Comparison of ENCODE assay signal across 25 cellular contexts in the genomic region with DNA sequence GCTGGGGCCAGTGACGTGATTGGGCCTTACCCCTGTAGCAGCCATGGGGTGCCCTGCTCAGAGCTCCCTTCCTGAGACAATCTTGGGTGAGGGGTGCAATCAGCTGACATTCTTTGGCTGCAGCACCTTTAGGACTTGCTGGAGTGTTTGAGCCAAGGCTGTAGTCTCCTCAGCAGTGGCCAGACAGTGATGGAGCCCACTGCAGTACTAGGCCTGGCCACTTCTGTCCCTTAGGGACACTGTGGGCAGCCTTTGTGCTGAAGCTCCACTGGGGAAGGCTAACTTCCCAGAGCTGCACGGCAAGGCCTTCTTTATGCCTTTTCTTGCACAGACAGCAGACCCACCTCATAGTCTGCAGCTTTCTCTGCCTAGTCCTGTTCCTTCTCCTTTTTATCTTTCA.
"Had no signal": no experiment of that assay in that cellular context is flagged by ENCODE, and none has a peak within 500 bp of the region (broad histone marks: within the 10 kb centered on the region; RNA-seq: fewer than 3 reads in every experiment).

No MANE protein-coding gene starts in this region.

- ATAC-seq: gastrocnemius medialis; naive thymus-derived CD8-positive, alpha-beta T cell had no signal

- H3K27ac Mint-ChIP-seq: activated naive CD8-positive, alpha-beta T cell; activated T-cell treated with anti-CD3 and anti-CD28 coated beads, Interleukin-2, amount 50 U/mL, for 24 hours; activated T-helper 2 cell treated with anti-CD3 and anti-CD28 coated beads, Interferon-gamma antibody, Interleukin-2, Interleukin-4, amounts not matched to agents 10 μg/mL and 5 μg/mL and 100 μg/mL, durations not matched to agents 14 hours and 24 hours and 36 hours; mesothelial cell of epicardium; naive thymus-derived CD8-positive, alpha-beta T cell; T-helper 2 cell treated with Interferon-gamma antibody and Interleukin-4, amounts not matched to agents 5 μg/mL and 100 μg/mL, for 36 hours had no signal

- H3K36me3 ChIP-seq: adrenal gland, ascending aorta, brain microvascular endothelial cell, gastrocnemius medialis, left ventricle myocardium inferior, ovary, prostate gland, spleen, tibial artery, uterus had no signal

- H3K4me1 ChIP-seq: adrenal gland, ascending aorta, gastrocnemius medialis, left ventricle myocardium inferior, prostate gland, spleen, tibial artery, uterus had no signal

- H3K27me3 ChIP-seq: adrenal gland, ascending aorta, brain microvascular endothelial cell, gastrocnemius medialis, ovary, spleen, tibial artery, uterus had no signal

- H3K36me3 Mint-ChIP-seq: activated naive CD8-positive, alpha-beta T cell; mesothelial cell of epicardium; naive thymus-derived CD8-positive, alpha-beta T cell had no signal

- H3K4me1 Mint-ChIP-seq: mesothelial cell of epicardium; naive thymus-derived CD8-positive, alpha-beta T cell had no signal

- H3K27ac ChIP-seq: adrenal gland, ascending aorta, brain microvascular endothelial cell, gastrocnemius medialis, left ventricle myocardium inferior, ovary, prostate gland, spleen, tibial artery, uterus had no signal

- H3K4me3 ChIP-seq: adrenal gland, ascending aorta, gastrocnemius medialis, left ventricle myocardium inferior, ovary, prostate gland, spleen, tibial artery, uterus had no signal

- DNase-seq: activated CD4-positive, alpha-beta T cell treated with anti-CD3 and anti-CD28 coated beads, Interleukin-2, amount 50 U/mL, for 4 hours; activated CD8-positive, alpha-beta memory T cell treated with anti-CD3 and anti-CD28 coated beads for 24 hours; activated CD8-positive, alpha-beta memory T cell treated with anti-CD3 and anti-CD28 coated beads, Interleukin-2, amount 50 U/mL, for 4 hours; activated naive CD4-positive, alpha-beta T cell; activated T-cell treated with anti-CD3 and anti-CD28 coated beads, Interleukin-2, amount 50 U/mL, for 24 hours; adrenal gland; brain microvascular endothelial cell; effector memory CD4-positive, alpha-beta T cell; gastrocnemius medialis; hippocampal formation; left ventricle myocardium inferior; mammary epithelial cell; naive thymus-derived CD8-positive, alpha-beta T cell; ovary; spleen; stimulated activated CD4-positive, alpha-beta T cell treated with anti-CD3 and anti-CD28 coated beads, Interleukin-4, amount 100 ng/mL, for 24 hours; stimulated activated naive CD4-positive, alpha-beta T cell treated with Interleukin-2 at 50 U/mL for 16 hours; tibial artery; uterus had no signal

- H3K9me3 Mint-ChIP-seq: activated T-cell treated with anti-CD3 and anti-CD28 coated beads, Interleukin-2, amount 50 U/mL, for 24 hours; activated T-helper 2 cell treated with anti-CD3 and anti-CD28 coated beads, Interferon-gamma antibody, Interleukin-2, Interleukin-4, amounts not matched to agents 10 μg/mL and 5 μg/mL and 100 μg/mL, durations not matched to agents 14 hours and 24 hours and 36 hours; mesothelial cell of epicardium; T-helper 2 cell treated with Interferon-gamma antibody and Interleukin-4, amounts not matched to agents 5 μg/mL and 100 μg/mL, for 36 hours had no signal

- H3K4me3 Mint-ChIP-seq: activated naive CD8-positive, alpha-beta T cell; activated T-cell treated with anti-CD3 and anti-CD28 coated beads, Interleukin-2, amount 50 U/mL, for 24 hours; mesothelial cell of epicardium; naive thymus-derived CD8-positive, alpha-beta T cell; T-helper 2 cell treated with Interferon-gamma antibody and Interleukin-4, amounts not matched to agents 5 μg/mL and 100 μg/mL, for 36 hours had no signal

- H3K9me3 ChIP-seq: adrenal gland, ascending aorta, gastrocnemius medialis, left ventricle myocardium inferior, ovary, prostate gland, spleen, tibial artery, uterus had no signal
